9 cellular contexts compared by ENCODE assay signal in genomic region chr12:53098354-53098981, GRCh38. TPM values are rescaled to one million over a fixed set of nuclear protein-coding genes. Genes with fewer than 3 reads are reported as not detected.
DNase-seq lines count a peak whose midpoint lies in the region; ATAC-seq and TF ChIP-seq lines count a peak whose summit lies in the region.
"Had no signal": no experiment of that assay in that cellular context is flagged by ENCODE, and none has a peak within 500 bp of the region (broad histone marks: within the 10 kb centered on the region; RNA-seq: fewer than 3 reads in every experiment).

No MANE protein-coding gene starts in this region.

- peak; percentile 38 for DNase-seq in activated CD4-positive, alpha-beta T cell treated with anti-CD3 and anti-CD28 coated beads for 48 hours
- no peak for DNase-seq in activated CD4-positive, alpha-beta T cell treated with anti-CD3 and anti-CD28 coated beads for 1 hour
- peak; percentile 31 for DNase-seq in activated T-cell treated with anti-CD3 and anti-CD28 coated beads for 48 hours (ENCODE audit: low read depth)
- DNase-seq in fibroblast of the conjunctiva (ENCODE audit: low read depth), result peak; percentile 68
- DNase-seq in omental fat pad (ENCODE audit: low spot score), result no peak
- DNase-seq in cortex of kidney (lab: John Stamatoyannopoulos, UW), result no peak

- ATAC-seq in omental fat pad (ENCODE audit: low FRiP score) (peak; percentile 69), HG03280 (IDR thresholded peaks at IDR 0.05; ENCODE audit: unreplicated experiment) (no peak), HG02885 (IDR thresholded peaks at IDR 0.05; ENCODE audit: poor library complexity, unreplicated experiment) (no peak)

- no peak for TF ChIP-seq CTCF in omental fat pad (IDR thresholded peaks at IDR 0.05)

RNA-seq across cellular contexts. Expression of gene IGFBP6, which starts 1.0 kb away (rescaled TPM):
- 100 to 1,000 TPM; 246 to 902 (median 719) TPM for total RNA-seq in omental fat pad

RNA-seq across cellular contexts. Expression of gene SOAT2, which starts 4.8 kb away (rescaled TPM):
- total RNA-seq in omental fat pad, result not detected
- total RNA-seq: dermis microvascular lymphatic vessel endothelial cell had no signal

RNA-seq across cellular contexts. Expression of gene SPRYD3, which starts 19.3 kb away (rescaled TPM):
- total RNA-seq in omental fat pad, result 10 to 100 TPM; 31.5 to 42.3 (median 36.3) TPM

RNA-seq across cellular contexts. Expression of gene TNS2, which starts 48.6 kb away (rescaled TPM):
- total RNA-seq in omental fat pad, result 100 to 1,000 TPM in 3 of 4 donors, 10 to 100 TPM in 1; 97.7 to 444 (median 154) TPM

Comparison
In these comparisons a context has a peak if more than half of its experiments do, and no peak if none do; other contexts are left out.
1. DNase-seq: peak in activated CD4-positive, alpha-beta T cell treated with anti-CD3 and anti-CD28 coated beads for 48 hours (single experiment), activated T-cell treated with anti-CD3 and anti-CD28 coated beads for 48 hours (single experiment) and fibroblast of the conjunctiva (single experiment); none in activated CD4-positive, alpha-beta T cell treated with anti-CD3 and anti-CD28 coated beads for 1 hour (single experiment), omental fat pad (single experiment) and cortex of kidney (single experiment).